Comparison of ENCODE assay signal across 11 cellular contexts in genomic region chr3:53114412-53115074, GRCh38. TPM values are rescaled to one million over a fixed set of nuclear protein-coding genes. Genes with fewer than 3 reads are reported as not detected.
DNase-seq lines count a peak whose midpoint lies in the region; ATAC-seq, FAIRE-seq and TF ChIP-seq lines count a peak whose summit lies in the region.
"Had no signal": no experiment of that assay in that cellular context is flagged by ENCODE, and none has a peak within 500 bp of the region (broad histone marks: within the 10 kb centered on the region; RNA-seq: fewer than 3 reads in every experiment).

No MANE protein-coding gene starts in this region.

- H3K27ac ChIP-seq in KOPT-K1 (ENCODE audit: low read depth, low read length, poor library complexity, severe bottlenecking) (peak overlapping the region; percentile 99), GM12878 (ENCODE audit: control insufficient read depth, insufficient read depth) (no peak overlapping the region), psoas muscle (peak overlapping the region; percentile 79)
- H3K27ac ChIP-seq: thoracic aorta had no signal

- in situ Hi-C loops in GM12878 (cut with MboI), result no loop called here

- H4K20me1 ChIP-seq in GM12878 (ENCODE audit: control insufficient read depth, insufficient read depth), result no peaks in the 10 kb centered on the region

- H3K4me1 ChIP-seq in GM12878 (ENCODE audit: control insufficient read depth, insufficient read depth, low read length) (no peaks in the 10 kb centered on the region), psoas muscle (peaks cover 28% of the 10 kb centered on the region)

- no peak overlapping the region for H3K27ac Mint-ChIP-seq in activated CD4-positive, alpha-beta T cell treated with anti-CD3 and anti-CD28 coated beads, Interleukin-2, amount 10 ng/mL, durations not matched to agents 7 days and 5 days
- H3K27ac Mint-ChIP-seq: effector memory CD8-positive, alpha-beta T cell had no signal

- CTCF ChIA-PET in activated CD4-positive, alpha-beta T cell treated with anti-CD3 and anti-CD28 coated beads, Interleukin-2, amount 10 ng/mL, durations not matched to agents 7 days and 5 days (lab: Charles Lee), result interaction anchor here (0.7 to 3.3 kb wide), 15 partner anchors 9 to 83 kb away, joined by 3 to 28 read pairs (median 5); no protein-coding TSS in a partner anchor
- CTCF ChIA-PET in GM12878 (lab: Yijun Ruan, JAX), result interaction anchor here (0.6 to 16.5 kb wide), 37 partner anchors 8 to 597 kb away, joined by 3 to 303 read pairs (median 4); partner anchors contain the start of gene RFT1

- BruUV-seq in GM12878 (replicated peaks; lab: Mats Ljungman, UMichigan), result no TSS peak

- H3K36me3 Mint-ChIP-seq in activated CD4-positive, alpha-beta T cell treated with anti-CD3 and anti-CD28 coated beads, Interleukin-2, amount 10 ng/mL, durations not matched to agents 7 days and 5 days (ENCODE audit: low read depth), result peaks cover 27% of the 10 kb centered on the region

- 68% methylated on average over 5 of the region's 5 CpGs for WGBS in GM12878 (ENCODE audit: insufficient coverage, insufficient replicate concordance, low lambda C conversion rate, missing lambda C conversion rate)
- 88 to 93% (median 91%) methylated on average over 5 of the region's 5 CpGs for WGBS in psoas muscle, 3 donors

- TF ChIP-seq CTCF in GM12878 (IDR thresholded peaks at IDR 0.05 in 2 of 3, conservative IDR thresholded peaks at IDR 0.05 in 1 of 3; ENCODE audit: control insufficient read depth in 2 of 3, extremely low read depth in 1 of 3, insufficient read depth in 1 of 3, low read depth in 3 of 3, low read length in 3 of 3) (no peak), psoas muscle (IDR thresholded peaks at IDR 0.05) (no peak)

- no peak for TF ChIP-seq RAD21 in GM12878 (IDR thresholded peaks at IDR 0.05; ENCODE audit: insufficient read depth, low read depth, low read length)

- POLR2A ChIA-PET in activated CD4-positive, alpha-beta T cell treated with anti-CD3 and anti-CD28 coated beads, Interleukin-2, amount 10 ng/mL, durations not matched to agents 7 days and 5 days (lab: Charles Lee), result no interaction called here
- POLR2A ChIA-PET in GM12878 (lab: Charles Lee), result interaction anchor here (0.7 to 2.2 kb wide), 6 partner anchors 12 to 86 kb away, joined by 3 to 7 read pairs (median 4); no protein-coding TSS in a partner anchor

- peaks cover 2% of the 10 kb centered on the region; the same call in 1 of the 2 replicates for H3K79me2 ChIP-seq in GM12878 (ENCODE audit: control insufficient read depth, insufficient read depth, low read length)

- DNase-seq in activated CD4-positive, alpha-beta T cell treated with anti-CD3 and anti-CD28 coated beads for 48 hours, result peak; percentile 35
- DNase-seq in activated CD4-positive, alpha-beta T cell treated with anti-CD3 and anti-CD28 coated beads, Interleukin-2, amount 10 ng/mL, durations not matched to agents 7 days and 5 days, result no peak
- DNase-seq in GM12878 (ENCODE audit: low read depth, low spot score), result no peak
- no peak for DNase-seq in psoas muscle
- no peak for DNase-seq in SHP77 (lab: John Stamatoyannopoulos, UW)
- DNase-seq in NCI-H1105 (lab: John Stamatoyannopoulos, UW), result no peak

- RAD21 ChIA-PET in GM12878 (lab: Charles Lee; ENCODE audit: unreplicated experiment), result interaction anchor here (0.7 to 5.3 kb wide), 20 partner anchors 8 to 257 kb away, joined by 3 to 89 read pairs (median 4); partner anchors contain the start of gene PRKCD

- H3K36me3 ChIP-seq in KOPT-K1 (ENCODE audit: insufficient read depth, low read length) (peaks cover 67% of the 10 kb centered on the region), GM12878 (ENCODE audit: control insufficient read depth in 2 of 2, insufficient read depth in 2 of 2, low read length in 1 of 2) (peaks cover 10 to 26% of the 10 kb centered on the region in 2 experiments), psoas muscle (ENCODE audit: insufficient read depth in 1 of 2, low read depth in 1 of 2) (peaks cover 3 to 72% of the 10 kb centered on the region in 2 donors)

- intact Hi-C loops in GM12878 (cut with micrococcal nuclease; ENCODE audit: unreplicated experiment), result loop anchor here (1.0 to 5.0 kb wide), 2 partner anchors 82 to 183 kb away; no protein-coding TSS in a partner anchor
- intact Hi-C loops in psoas muscle (cut with DNase I), result loop anchor here (1.0 kb wide), 2 partner anchors 81 to 82 kb away; no protein-coding TSS in a partner anchor

- H3K4me3 Mint-ChIP-seq in activated CD4-positive, alpha-beta T cell treated with anti-CD3 and anti-CD28 coated beads, Interleukin-2, amount 10 ng/mL, durations not matched to agents 7 days and 5 days, result no peak overlapping the region
- H3K4me3 Mint-ChIP-seq: effector memory CD8-positive, alpha-beta T cell; neural crest cell had no signal

- no peak for FAIRE-seq in GM12878 (lab: Jason Lieb, UNC)

- H3K4me3 ChIP-seq in GM12878, result no peak overlapping the region
- H3K4me3 ChIP-seq in psoas muscle, result no peak overlapping the region
- H3K4me3 ChIP-seq: thoracic aorta had no signal

- TF ChIP-seq EP300 in GM12878 (IDR thresholded peaks at IDR 0.05; ENCODE audit: borderline replicate concordance in 1 of 2, control insufficient read depth in 1 of 2, low read depth in 2 of 2, low read length in 2 of 2), result no peak

- no peaks in the 10 kb centered on the region for H3K9me3 ChIP-seq in KOPT-K1 (ENCODE audit: insufficient read depth, low read length, poor library complexity, severe bottlenecking)
- H3K9me3 ChIP-seq in GM12878 (replicated peaks; ENCODE audit: control insufficient read depth, insufficient read depth, low read length), result no peaks in the 10 kb centered on the region
- no peaks in the 10 kb centered on the region for H3K9me3 ChIP-seq in psoas muscle
- H3K9me3 ChIP-seq: thoracic aorta had no signal

- no peak overlapping the region for H3K4me2 ChIP-seq in GM12878 (ENCODE audit: control insufficient read depth, insufficient read depth)

- ATAC-seq in GM12878, result peak; percentile 11; the same call in 2 of the 3 replicates
- no peak for ATAC-seq in psoas muscle
- ATAC-seq in GM18858 (IDR thresholded peaks at IDR 0.05; ENCODE audit: unreplicated experiment), result no peak

- TF ChIP-seq POLR2A in GM12878 (IDR thresholded peaks at IDR 0.05; ENCODE audit: low read depth, low read length), result no peak; the same call in 1 of the 2 replicates

- H3K27me3 ChIP-seq in GM12878 (replicated peaks in 1 of 2; ENCODE audit: control insufficient read depth in 2 of 2, insufficient read depth in 2 of 2, low read length in 1 of 2) (no peaks in the 10 kb centered on the region), psoas muscle (ENCODE audit: insufficient read depth in 3 of 3, low read length in 2 of 3) (no peaks in the 10 kb centered on the region)

- no peak overlapping the region for H2AFZ ChIP-seq in GM12878 (ENCODE audit: control insufficient read depth, low read depth, low read length)

- H3K27me3 Mint-ChIP-seq in activated CD4-positive, alpha-beta T cell treated with anti-CD3 and anti-CD28 coated beads, Interleukin-2, amount 10 ng/mL, durations not matched to agents 7 days and 5 days, result no peaks in the 10 kb centered on the region
- H3K27me3 Mint-ChIP-seq: effector memory CD8-positive, alpha-beta T cell had no signal

- no peak overlapping the region for H3K9ac ChIP-seq in GM12878 (ENCODE audit: control insufficient read depth, insufficient read depth, low read length)

- SMC1A ChIA-PET in GM12878 (lab: Charles Lee; ENCODE audit: uncharacterized antibody, unreplicated experiment), result interaction anchor here (0.7 to 5.8 kb wide), 22 partner anchors 10 to 263 kb away, joined by 3 to 67 read pairs (median 5); partner anchors contain the start of gene RFT1

- H3K4me1 Mint-ChIP-seq in activated CD4-positive, alpha-beta T cell treated with anti-CD3 and anti-CD28 coated beads, Interleukin-2, amount 10 ng/mL, durations not matched to agents 7 days and 5 days, result peaks cover 20% of the 10 kb centered on the region
- H3K4me1 Mint-ChIP-seq: neural crest cell had no signal

- no peaks in the 10 kb centered on the region for H3K9me3 Mint-ChIP-seq in activated CD4-positive, alpha-beta T cell treated with anti-CD3 and anti-CD28 coated beads, Interleukin-2, amount 10 ng/mL, durations not matched to agents 7 days and 5 days
- H3K9me3 Mint-ChIP-seq: effector memory CD8-positive, alpha-beta T cell; neural crest cell had no signal

RNA-seq across cellular contexts. Expression of gene RFT1, which starts 15.7 kb away (rescaled TPM):
- total RNA-seq in activated CD4-positive, alpha-beta T cell treated with anti-CD3 and anti-CD28 coated beads, Interleukin-2, amount 10 ng/mL, durations not matched to agents 7 days and 5 days, result 10 to 100 TPM; 33.3 to 34.1 TPM
- 64.3 and 64.9 TPM in 2 replicates for total RNA-seq in GM12878 (2013; cell fraction: nucleolus; rRNA removed)
- total RNA-seq in GM12878 (2014; rRNA removed), result 27.5 and 31.1 TPM in 2 replicates
- 16.0 and 16.6 TPM in 2 replicates for total RNA-seq in GM12878 (2014; rRNA removed; fragmentation: Illumina TruSeq; extraction: Trizol)
- total RNA-seq in GM12878 (2021), result 40.3 and 41.3 TPM in 2 replicates
- polyA plus RNA-seq in GM12878 (2011; ENCODE audit: low read depth), result 8.9 TPM
- polyA plus RNA-seq in GM12878 (2011; rRNA removed), result 29.5 and 34.5 TPM in 2 replicates
- polyA plus RNA-seq in GM12878 (2011; cell fraction: cytosol; rRNA removed), result 27.7 and 30.4 TPM in 2 replicates
- polyA plus RNA-seq in GM12878 (2011; cell fraction: nucleus; rRNA removed), result 15.8 and 24.1 TPM in 2 replicates
- polyA plus RNA-seq in GM12878 (2012), result 16.6 and 24.6 TPM in 2 replicates
- 33.3 and 34.5 TPM in 2 replicates for polyA plus RNA-seq in GM12878 (2014; fragmentation: Illumina TruSeq; extraction: Trizol)
- 10 to 100 TPM; 24.7 to 29.0 TPM for polyA plus RNA-seq in GM12878 (2014; fragmentation: Nextera tagmentation; extraction: Ambion mirVana)
- 33.5 and 36.0 TPM in 2 replicates for polyA plus RNA-seq in GM12878 (2014; rRNA removed)
- polyA plus RNA-seq in GM12878 (2016; fragmentation: Nextera tagmentation; extraction: Ambion mirVana), result 10 to 100 TPM; 73.8 to 75.1 TPM
- polyA minus RNA-seq in GM12878 (2011; rRNA and poly(A)+ RNA removed), result 41.8 and 52.7 TPM in 2 replicates
- polyA minus RNA-seq in GM12878 (2011; cell fraction: cytosol; rRNA and poly(A)+ RNA removed), result 11.5 and 13.1 TPM in 2 replicates
- polyA minus RNA-seq in GM12878 (2011; cell fraction: nucleus; rRNA and poly(A)+ RNA removed), result 13.4 and 21.2 TPM in 2 replicates
- 1 to 10 TPM; 5.7 to 8.8 (median 6.5) TPM for total RNA-seq in psoas muscle
- 10 to 100 TPM in 1 of 3 donors, 1 to 10 TPM in 2; 5.4 to 13.2 (median 8.1) TPM for polyA plus RNA-seq in psoas muscle

RNA-seq across cellular contexts. Expression of gene PRKCD, which starts 46.5 kb away (rescaled TPM):
- 10 to 100 TPM; 19.9 to 23.5 TPM for total RNA-seq in activated CD4-positive, alpha-beta T cell treated with anti-CD3 and anti-CD28 coated beads, Interleukin-2, amount 10 ng/mL, durations not matched to agents 7 days and 5 days
- total RNA-seq in GM12878 (2013; cell fraction: nucleolus; rRNA removed), result 13.2 and 14.9 TPM in 2 replicates
- total RNA-seq in GM12878 (2014; rRNA removed) (12.5 and 17.3 TPM in 2 replicates), GM12878 (2014; rRNA removed; fragmentation: Illumina TruSeq; extraction: Trizol) (28.0 TPM in 2 replicates), GM12878 (2021) (78.3 and 81.7 TPM in 2 replicates), psoas muscle (1 to 10 TPM; 3.2 to 8.4 (median 4.5) TPM)
- polyA plus RNA-seq in GM12878 (2011; ENCODE audit: low read depth), result 27.9 TPM
- polyA plus RNA-seq in GM12878 (2011; rRNA removed) (69.0 and 114 TPM in 2 replicates), GM12878 (2014; fragmentation: Illumina TruSeq; extraction: Trizol) (79.1 and 90.0 TPM in 2 replicates), GM12878 (2014; fragmentation: Nextera tagmentation; extraction: Ambion mirVana) (10 to 100 TPM; 13.2 to 22.1 TPM), GM12878 (2014; rRNA removed) (85.7 and 90.7 TPM in 2 replicates), GM12878 (2016; fragmentation: Nextera tagmentation; extraction: Ambion mirVana) (10 to 100 TPM; 10.0 to 56.8 TPM), psoas muscle (1 to 10 TPM; 3.5 to 4.9 (median 3.9) TPM)
- polyA plus RNA-seq in GM12878 (2011; cell fraction: cytosol; rRNA removed), result 110 and 139 TPM in 2 replicates
- polyA plus RNA-seq in GM12878 (2011; cell fraction: nucleus; rRNA removed), result 155 and 176 TPM in 2 replicates
- 57.8 and 64.6 TPM in 2 replicates for polyA plus RNA-seq in GM12878 (2012)
- polyA minus RNA-seq in GM12878 (2011; rRNA and poly(A)+ RNA removed), result 123 and 129 TPM in 2 replicates
- 34.2 and 36.8 TPM in 2 replicates for polyA minus RNA-seq in GM12878 (2011; cell fraction: cytosol; rRNA and poly(A)+ RNA removed)
- 40.1 and 59.2 TPM in 2 replicates for polyA minus RNA-seq in GM12878 (2011; cell fraction: nucleus; rRNA and poly(A)+ RNA removed)
